ENCODE assay signal across 8 cellular contexts in genomic region chr1:61741682-61742619, GRCh38. TPM values are rescaled to one million over a fixed set of nuclear protein-coding genes. Genes with fewer than 3 reads are reported as not detected.
DNase-seq lines count a peak whose midpoint lies in the region; ATAC-seq, FAIRE-seq and TF ChIP-seq lines count a peak whose summit lies in the region.

A gene with protein sequence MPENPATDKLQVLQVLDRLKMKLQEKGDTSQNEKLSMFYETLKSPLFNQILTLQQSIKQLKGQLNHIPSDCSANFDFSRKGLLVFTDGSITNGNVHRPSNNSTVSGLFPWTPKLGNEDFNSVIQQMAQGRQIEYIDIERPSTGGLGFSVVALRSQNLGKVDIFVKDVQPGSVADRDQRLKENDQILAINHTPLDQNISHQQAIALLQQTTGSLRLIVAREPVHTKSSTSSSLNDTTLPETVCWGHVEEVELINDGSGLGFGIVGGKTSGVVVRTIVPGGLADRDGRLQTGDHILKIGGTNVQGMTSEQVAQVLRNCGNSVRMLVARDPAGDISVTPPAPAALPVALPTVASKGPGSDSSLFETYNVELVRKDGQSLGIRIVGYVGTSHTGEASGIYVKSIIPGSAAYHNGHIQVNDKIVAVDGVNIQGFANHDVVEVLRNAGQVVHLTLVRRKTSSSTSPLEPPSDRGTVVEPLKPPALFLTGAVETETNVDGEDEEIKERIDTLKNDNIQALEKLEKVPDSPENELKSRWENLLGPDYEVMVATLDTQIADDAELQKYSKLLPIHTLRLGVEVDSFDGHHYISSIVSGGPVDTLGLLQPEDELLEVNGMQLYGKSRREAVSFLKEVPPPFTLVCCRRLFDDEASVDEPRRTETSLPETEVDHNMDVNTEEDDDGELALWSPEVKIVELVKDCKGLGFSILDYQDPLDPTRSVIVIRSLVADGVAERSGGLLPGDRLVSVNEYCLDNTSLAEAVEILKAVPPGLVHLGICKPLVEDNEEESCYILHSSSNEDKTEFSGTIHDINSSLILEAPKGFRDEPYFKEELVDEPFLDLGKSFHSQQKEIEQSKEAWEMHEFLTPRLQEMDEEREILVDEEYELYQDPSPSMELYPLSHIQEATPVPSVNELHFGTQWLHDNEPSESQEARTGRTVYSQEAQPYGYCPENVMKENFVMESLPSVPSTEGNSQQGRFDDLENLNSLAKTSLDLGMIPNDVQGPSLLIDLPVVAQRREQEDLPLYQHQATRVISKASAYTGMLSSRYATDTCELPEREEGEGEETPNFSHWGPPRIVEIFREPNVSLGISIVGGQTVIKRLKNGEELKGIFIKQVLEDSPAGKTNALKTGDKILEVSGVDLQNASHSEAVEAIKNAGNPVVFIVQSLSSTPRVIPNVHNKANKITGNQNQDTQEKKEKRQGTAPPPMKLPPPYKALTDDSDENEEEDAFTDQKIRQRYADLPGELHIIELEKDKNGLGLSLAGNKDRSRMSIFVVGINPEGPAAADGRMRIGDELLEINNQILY (N-terminal part only) (plus strand): TSS chr1:61742480. CDS start chr1:61762893, 20,413 bp downstream.

- peak within 1 kb of the TSS; percentile 15 to 98 (median 93) for H3K27ac ChIP-seq in dorsolateral prefrontal cortex

- H3K27me3 Mint-ChIP-seq in activated CD4-positive, alpha-beta T cell treated with anti-CD3 and anti-CD28 coated beads, Interleukin-2, amount 10 ng/mL, durations not matched to agents 7 days and 5 days = no peaks in the 10 kb centered on the region
- H3K27me3 Mint-ChIP-seq in memory B cell = no peaks in the 10 kb centered on the region

- no peak for TF ChIP-seq POLR2A in GM12891 (IDR thresholded peaks at IDR 0.05; ENCODE audit: low read depth, low read length)

- H3K27ac Mint-ChIP-seq in activated CD4-positive, alpha-beta T cell treated with anti-CD3 and anti-CD28 coated beads, Interleukin-2, amount 10 ng/mL, durations not matched to agents 7 days and 5 days = peak within 1 kb of the TSS; percentile 92
- peak within 1 kb of the TSS; percentile 87 for H3K27ac Mint-ChIP-seq in memory B cell

- peaks cover 23% of the 10 kb centered on the region for H3K4me1 ChIP-seq in HAP-1

- peak; percentile 78 for DNase-seq in GM12891 (ENCODE audit: insufficient read length, low spot score)
- DNase-seq in HAP-1 (ENCODE audit: low spot score in 2 of 2) = peak in 1 of 2 experiments; percentile 70
- peak; percentile 92 for DNase-seq in NCI-H146 (lab: John Stamatoyannopoulos, UW)
- peak; percentile 58 for DNase-seq in activated CD4-positive, alpha-beta T cell treated with anti-CD3 and anti-CD28 coated beads, Interleukin-2, amount 10 ng/mL, durations not matched to agents 7 days and 5 days
- peak in 8 of 10 donors; percentile 32 to 73 (median 58) for DNase-seq in dorsolateral prefrontal cortex
- DNase-seq in memory B cell (ENCODE audit: low spot score in 2 of 2) = peak; percentile 37 to 53
- peak; percentile 12 for DNase-seq in stimulated activated CD8-positive, alpha-beta memory T cell treated with anti-CD3 and anti-CD28 coated beads, Interleukin-12 subunit alpha, Interleukin-12 subunit beta, amount 100 ng/mL, for 24 hours (ENCODE audit: extremely low read depth)
- DNase-seq in middle frontal gyrus (ENCODE audit: extremely low spot score, low spot score) = no peak

- peak in 1 of 56 donors; percentile 7 for TF ChIP-seq CTCF in dorsolateral prefrontal cortex (IDR thresholded peaks at IDR 0.05 in 54 of 56, conservative IDR thresholded peaks at IDR 0.05 in 2 of 56; ENCODE audit: low read depth in 1 of 56, partially characterized antibody in 56 of 56)

- no peaks in the 10 kb centered on the region for H3K9me3 Mint-ChIP-seq in activated CD4-positive, alpha-beta T cell treated with anti-CD3 and anti-CD28 coated beads, Interleukin-2, amount 10 ng/mL, durations not matched to agents 7 days and 5 days
- no peaks in the 10 kb centered on the region for H3K9me3 Mint-ChIP-seq in memory B cell

- H3K4me3 Mint-ChIP-seq in activated CD4-positive, alpha-beta T cell treated with anti-CD3 and anti-CD28 coated beads, Interleukin-2, amount 10 ng/mL, durations not matched to agents 7 days and 5 days = peak within 1 kb of the TSS; percentile 94
- peak within 1 kb of the TSS; percentile 91 for H3K4me3 Mint-ChIP-seq in memory B cell

- peak within 1 kb of the TSS; percentile 57 for H3K4me3 ChIP-seq in HAP-1
- H3K4me3 ChIP-seq in dorsolateral prefrontal cortex = peak within 1 kb of the TSS; percentile 58 to 96 (median 85)

- H3K36me3 Mint-ChIP-seq in activated CD4-positive, alpha-beta T cell treated with anti-CD3 and anti-CD28 coated beads, Interleukin-2, amount 10 ng/mL, durations not matched to agents 7 days and 5 days (ENCODE audit: low read depth) = peaks cover 4% of the 10 kb centered on the region
- H3K36me3 Mint-ChIP-seq in memory B cell = no peaks in the 10 kb centered on the region

- peak; percentile 90 for ATAC-seq in memory B cell (ENCODE audit: low read depth)

- no peaks in the 10 kb centered on the region for H3K9me3 ChIP-seq in HAP-1

- FAIRE-seq in GM12891 (lab: Jason Lieb, UNC) = peak; percentile 64

- CTCF ChIA-PET in activated CD4-positive, alpha-beta T cell treated with anti-CD3 and anti-CD28 coated beads, Interleukin-2, amount 10 ng/mL, durations not matched to agents 7 days and 5 days (lab: Charles Lee) = no interaction called here

- POLR2A ChIA-PET in activated CD4-positive, alpha-beta T cell treated with anti-CD3 and anti-CD28 coated beads, Interleukin-2, amount 10 ng/mL, durations not matched to agents 7 days and 5 days (lab: Charles Lee) = no interaction called here

- intact Hi-C loops in dorsolateral prefrontal cortex (cut with DNase I) = loop anchor here (1.0 to 2.0 kb wide), 2 partner anchors 17 kb away; partner anchors contain the start of gene TM2D1 (in 2 of the 2)

- H3K27me3 ChIP-seq in HAP-1 (ENCODE audit: low read depth) (no peaks in the 10 kb centered on the region), dorsolateral prefrontal cortex (no peaks in the 10 kb centered on the region)

- in situ Hi-C loops in HAP-1 (cut with MboI; ENCODE audit: low sequenced_read_pairs) = no loop called here

- H3K36me3 ChIP-seq in HAP-1 (replicated peaks) = no peaks in the 10 kb centered on the region

- H3K4me1 Mint-ChIP-seq in activated CD4-positive, alpha-beta T cell treated with anti-CD3 and anti-CD28 coated beads, Interleukin-2, amount 10 ng/mL, durations not matched to agents 7 days and 5 days = peaks cover 29% of the 10 kb centered on the region
- H3K4me1 Mint-ChIP-seq in memory B cell = peaks cover 17% of the 10 kb centered on the region

TF ChIP-seq in GM12891, 5 proteins besides CTCF, POLR2A, EP300 and RAD21:
- TF ChIP-seq POU2F2 (IDR thresholded peaks at IDR 0.05; ENCODE audit: low read depth, low read length) (no peak), PAX5 (IDR thresholded peaks at IDR 0.05; ENCODE audit: insufficient read depth, low read length, severe bottlenecking) (no peak), SPI1 (IDR thresholded peaks at IDR 0.05; ENCODE audit: low read depth, low read length) (peak; percentile 39; the same call in 1 of the 2 replicates), POLR2AphosphoS5 (IDR thresholded peaks at IDR 0.05; ENCODE audit: low read depth, low read length) (no peak), TAF1 (IDR thresholded peaks at IDR 0.05; ENCODE audit: low read depth, low read length) (no peak)

RNA-seq across cellular contexts. Expression of the gene that starts here (rescaled TPM):
- polyA plus RNA-seq in GM12891 (2012; ENCODE audit: low read depth, missing spikeins) = 2.4 TPM
- total RNA-seq in activated CD4-positive, alpha-beta T cell treated with anti-CD3 and anti-CD28 coated beads, Interleukin-2, amount 10 ng/mL, durations not matched to agents 7 days and 5 days = 10 to 100 TPM; 14.8 to 16.4 TPM
- 10 to 100 TPM; 12.2 to 32.2 (median 21.0) TPM for total RNA-seq in dorsolateral prefrontal cortex
